1 cellular context compared by ENCODE assay signal in genomic region chr1:151846062-151846568, GRCh38.
TF ChIP-seq lines count a peak whose summit lies in the region.

No MANE protein-coding gene starts in this region.

TF ChIP-seq in GM12878, 131 proteins besides CTCF, POLR2A, EP300 and RAD21:
- 0 out of 2 replicates have a peak, but pooled peaks have one; percentile 12 for TF ChIP-seq IKZF1 (conservative IDR thresholded peaks at IDR 0.05)
- TF ChIP-seq IRF4 (IDR thresholded peaks at IDR 0.05; ENCODE audit: low read depth, low read length): no peak
- no peak for TF ChIP-seq FOXK2 (IDR thresholded peaks at IDR 0.05)
- TF ChIP-seq DPF2 (IDR thresholded peaks at IDR 0.05): no peak
- TF ChIP-seq SPI1 (IDR thresholded peaks at IDR 0.05; ENCODE audit: borderline replicate concordance, insufficient read depth, low read depth, low read length): peak; percentile 62; the same call in 1 of the 2 replicates
TF ChIP-seq in GM12878: peak in this region for 2.
